8 cellular contexts compared by ENCODE assay signal in the genomic region with DNA sequence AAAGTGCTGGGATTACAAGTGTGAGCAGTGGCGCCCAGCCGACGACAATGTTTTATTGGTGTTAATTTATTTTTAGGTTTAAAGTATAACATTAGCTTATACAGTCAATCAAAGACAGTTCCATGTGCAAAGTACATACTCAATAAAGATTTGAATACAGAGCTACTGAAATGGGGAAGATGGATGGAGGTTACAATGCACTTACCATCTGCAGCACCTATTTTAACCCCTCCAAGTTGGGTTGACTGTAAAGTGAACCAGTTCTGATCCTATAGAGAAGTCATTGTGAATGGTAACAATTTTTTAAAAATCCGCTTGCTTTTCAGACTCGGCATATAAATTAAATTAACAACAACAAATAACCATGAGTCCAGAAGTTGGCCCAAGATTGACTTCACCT. TPM values are rescaled to one million over a fixed set of nuclear protein-coding genes. Genes with fewer than 3 reads are reported as not detected.
DNase-seq lines count a peak whose midpoint lies in the region; ATAC-seq and TF ChIP-seq lines count a peak whose summit lies in the region.

No MANE protein-coding gene starts in this region.

- peaks cover 23% of the 10 kb centered on the region for H3K4me1 ChIP-seq in Loucy (ENCODE audit: insufficient read depth, low read length, poor library complexity, severe bottlenecking)

- H3K36me3 Mint-ChIP-seq in dendritic cell treated with granulocyte-macrophage colony-stimulating factor and Interleukin-4, amounts not matched to agents 40 ng/mL and 50 ng/mL, for 4 days (ENCODE audit: low read depth), result peaks cover 17% of the 10 kb centered on the region
- no peaks in the 10 kb centered on the region for H3K36me3 Mint-ChIP-seq in nephron (ENCODE audit: low read depth)

- DNase-seq in BJ (ENCODE audit: low read depth), result no peak
- DNase-seq in ACHN, result no peak
- DNase-seq in COLO829 (ENCODE audit: low spot score), result no peak

- no peaks in the 10 kb centered on the region for H3K9me3 Mint-ChIP-seq in dendritic cell treated with granulocyte-macrophage colony-stimulating factor and Interleukin-4, amounts not matched to agents 40 ng/mL and 50 ng/mL, for 4 days
- H3K9me3 Mint-ChIP-seq in nephron, result no peaks in the 10 kb centered on the region

- no peak for TF ChIP-seq CTCF in BJ (IDR thresholded peaks at IDR 0.05; ENCODE audit: insufficient read depth, low read depth, low read length)
- no peak for TF ChIP-seq CTCF in Loucy (conservative IDR thresholded peaks at IDR 0.05; ENCODE audit: low read length)
- TF ChIP-seq CTCF in nephron (IDR thresholded peaks at IDR 0.05; ENCODE audit: unreplicated experiment in 3 of 3), result no peak

- CTCF ChIA-PET in BJ (lab: Yijun Ruan, JAX), result interaction anchor here (0.7 to 2.2 kb wide), 4 partner anchors 8 to 76 kb away, joined by 3 to 13 read pairs (median 6); partner anchors contain the start of gene NRN1L

- peaks cover 37% of the 10 kb centered on the region for H3K79me2 ChIP-seq in Loucy (ENCODE audit: insufficient read depth, low read length)

- no peaks in the 10 kb centered on the region for H4K20me1 ChIP-seq in Loucy (ENCODE audit: insufficient read depth, low read length, poor library complexity, severe bottlenecking)

- peak overlapping the region; percentile 71 for H3K9ac ChIP-seq in Loucy (ENCODE audit: low read depth, low read length, poor library complexity, severe bottlenecking)

- peak overlapping the region; percentile 76 for H2AFZ ChIP-seq in Loucy (ENCODE audit: low read length)

- intact Hi-C loops in dendritic cell treated with granulocyte-macrophage colony-stimulating factor and Interleukin-4, amounts not matched to agents 40 ng/mL and 50 ng/mL, for 4 days (cut with micrococcal nuclease), result no loop called here

- no peaks in the 10 kb centered on the region for H3K9me3 ChIP-seq in Loucy (ENCODE audit: insufficient read depth, low read depth, low read length)

- H3K27me3 Mint-ChIP-seq in dendritic cell treated with granulocyte-macrophage colony-stimulating factor and Interleukin-4, amounts not matched to agents 40 ng/mL and 50 ng/mL, for 4 days, result no peaks in the 10 kb centered on the region
- no peaks in the 10 kb centered on the region for H3K27me3 Mint-ChIP-seq in nephron (ENCODE audit: low read depth)

- peak overlapping the region; percentile 80 for H3K4me2 ChIP-seq in Loucy (ENCODE audit: low read depth, low read length, poor library complexity, severe bottlenecking)

- H3K4me1 Mint-ChIP-seq in dendritic cell treated with granulocyte-macrophage colony-stimulating factor and Interleukin-4, amounts not matched to agents 40 ng/mL and 50 ng/mL, for 4 days (ENCODE audit: low read depth), result peaks cover 36% of the 10 kb centered on the region
- peaks cover 28% of the 10 kb centered on the region for H3K4me1 Mint-ChIP-seq in nephron

- H3K36me3 ChIP-seq in BJ (ENCODE audit: control insufficient read depth, insufficient read depth, low read length), result no peaks in the 10 kb centered on the region
- no peaks in the 10 kb centered on the region for H3K36me3 ChIP-seq in Loucy (ENCODE audit: insufficient read depth, low read length)

- POLR2A ChIA-PET in BJ (lab: Charles Lee), result no interaction called here

- peak overlapping the region; percentile 95 for H3K27ac Mint-ChIP-seq in dendritic cell treated with granulocyte-macrophage colony-stimulating factor and Interleukin-4, amounts not matched to agents 40 ng/mL and 50 ng/mL, for 4 days
- peak overlapping the region; percentile 77 to 87 (median 80) for H3K27ac Mint-ChIP-seq in nephron

- ATAC-seq in GM21526 (IDR thresholded peaks at IDR 0.05; ENCODE audit: low FRiP score, unreplicated experiment) (no peak), HG02623 (IDR thresholded peaks at IDR 0.05; ENCODE audit: unreplicated experiment) (no peak)

- H3F3A ChIP-seq in Loucy (ENCODE audit: low read depth), result no peaks in the 10 kb centered on the region

- in situ Hi-C loops in ACHN (cut with HindIII; ENCODE audit: low pct_ligation_motif_present, low pct_unique_long_range_greater_than_20kb, low sequenced_read_pairs), result no loop called here

- no peaks in the 10 kb centered on the region for H3K9me2 ChIP-seq in Loucy (replicated peaks; ENCODE audit: low read depth, low read length)

- no peaks in the 10 kb centered on the region for H3K27me3 ChIP-seq in BJ (ENCODE audit: control insufficient read depth, insufficient read depth, low read length)
- no peaks in the 10 kb centered on the region for H3K27me3 ChIP-seq in Loucy (ENCODE audit: insufficient read depth, low read length, poor library complexity, severe bottlenecking)

- H3K4me3 ChIP-seq in BJ (ENCODE audit: low read depth, low read length) (peak overlapping the region; percentile 40), Loucy (ENCODE audit: low read length, poor library complexity, severe bottlenecking) (peak overlapping the region; percentile 85)

- peak overlapping the region; percentile 66 for H3K4me3 Mint-ChIP-seq in dendritic cell treated with granulocyte-macrophage colony-stimulating factor and Interleukin-4, amounts not matched to agents 40 ng/mL and 50 ng/mL, for 4 days
- peak overlapping the region; percentile 85 to 98 (median 87) for H3K4me3 Mint-ChIP-seq in nephron

RNA-seq across cellular contexts. Expression of gene PSKH1, which starts 0.7 kb away (rescaled TPM):
- 26.0 and 45.5 TPM in 2 replicates for polyA plus RNA-seq in BJ (2011; rRNA removed)
- polyA minus RNA-seq in BJ (2011; rRNA and poly(A)+ RNA removed), result 32.9 and 47.6 TPM in 2 replicates

RNA-seq across cellular contexts. Expression of gene NRN1L, which starts 7.7 kb away (rescaled TPM):
- polyA plus RNA-seq in BJ (2011; rRNA removed), result 0.22 and 0.27 TPM in 2 replicates
- polyA minus RNA-seq in BJ (2011; rRNA and poly(A)+ RNA removed), result not detected in 2 replicates

RNA-seq across cellular contexts. Expression of gene EDC4, which starts 19.5 kb away (rescaled TPM):
- polyA plus RNA-seq in BJ (2011; rRNA removed), result 19.9 and 27.4 TPM in 2 replicates
- 68.5 and 68.9 TPM in 2 replicates for polyA minus RNA-seq in BJ (2011; rRNA and poly(A)+ RNA removed)

RNA-seq across cellular contexts. Expression of gene CTRL, which starts 39.3 kb away (rescaled TPM):
- 0.15 and 0.58 TPM in 2 replicates for polyA plus RNA-seq in BJ (2011; rRNA removed)
- polyA minus RNA-seq in BJ (2011; rRNA and poly(A)+ RNA removed), result not detected in 2 replicates

RNA-seq across cellular contexts. Expression of gene PSMB10, which starts 44.3 kb away (rescaled TPM):
- polyA plus RNA-seq in BJ (2011; rRNA removed), result 24.8 and 29.1 TPM in 2 replicates
- 10.4 and 15.5 TPM in 2 replicates for polyA minus RNA-seq in BJ (2011; rRNA and poly(A)+ RNA removed)
